ENCODE assay signal across 11 cellular contexts in genomic region chr3:37072892-37073291, GRCh38.
DNase-seq lines count a peak whose midpoint lies in the region; ATAC-seq and TF ChIP-seq lines count a peak whose summit lies in the region.
"Had no signal": no experiment of that assay in that cellular context is flagged by ENCODE, and none has a peak within 500 bp of the region (broad histone marks: within the 10 kb centered on the region; RNA-seq: fewer than 3 reads in every experiment).

No MANE protein-coding gene starts in this region.

- H3K4me3 ChIP-seq in SJSA1: no peak overlapping the region
- H3K4me3 ChIP-seq: skin epidermis had no signal

- peaks cover 25% of the 10 kb centered on the region for H3K4me1 Mint-ChIP-seq in stimulated activated naive CD8-positive, alpha-beta T cell treated with anti-CD3 and anti-CD28 coated beads, Interleukin-15, amount 100 ng/mL, for 72 hours

- no peaks in the 10 kb centered on the region for H3K9me3 Mint-ChIP-seq in stimulated activated naive CD8-positive, alpha-beta T cell treated with anti-CD3 and anti-CD28 coated beads, Interleukin-15, amount 100 ng/mL, for 72 hours

- H3K27ac Mint-ChIP-seq in stimulated activated naive CD8-positive, alpha-beta T cell treated with anti-CD3 and anti-CD28 coated beads, Interleukin-15, amount 100 ng/mL, for 72 hours: no peak overlapping the region

- H3K9me3 ChIP-seq in SJSA1 (replicated peaks): no peaks in the 10 kb centered on the region
- H3K9me3 ChIP-seq: BE2C had no signal

- ATAC-seq in stimulated activated naive CD8-positive, alpha-beta T cell treated with anti-CD3 and anti-CD28 coated beads, Interleukin-15, amount 100 ng/mL, for 72 hours: no peak
- ATAC-seq: Panc1 had no signal

- H3K4me1 ChIP-seq in SJSA1 (replicated peaks): peaks cover 35% of the 10 kb centered on the region
- H3K4me1 ChIP-seq: BE2C had no signal

- H3K27me3 ChIP-seq in SJSA1 (replicated peaks): no peaks in the 10 kb centered on the region
- H3K27me3 ChIP-seq: BE2C had no signal

- peak overlapping the region; percentile 45 for H3K27ac ChIP-seq in SJSA1

- H3K36me3 ChIP-seq in SJSA1: peaks cover 48% of the 10 kb centered on the region
- H3K36me3 ChIP-seq: BE2C had no signal

- no peak for TF ChIP-seq CTCF in GM13976 (IDR thresholded peaks at IDR 0.05; ENCODE audit: borderline replicate concordance, control extremely low read depth, extremely low read depth, insufficient read depth, missing control alignments)

- no peaks in the 10 kb centered on the region for H3K27me3 Mint-ChIP-seq in stimulated activated naive CD8-positive, alpha-beta T cell treated with anti-CD3 and anti-CD28 coated beads, Interleukin-15, amount 100 ng/mL, for 72 hours

- DNase-seq in NCI-H2171 treated with DMSO at 0.1 percent for 48 hours (lab: John Stamatoyannopoulos, UW): peak; percentile 7
- no peak for DNase-seq in NCI-H2171 (lab: John Stamatoyannopoulos, UW)
- peak; percentile 71 to 75 for DNase-seq in SJSA1 (ENCODE audit: low read depth in 1 of 2, low spot score in 2 of 2)
- peak; percentile 79 for DNase-seq in fibroblast of gingiva (ENCODE audit: low read depth)
- no peak for DNase-seq in stimulated activated naive CD8-positive, alpha-beta T cell treated with anti-CD3 and anti-CD28 coated beads, Interleukin-15, amount 100 ng/mL, for 72 hours
- DNase-seq in GM13976 (ENCODE audit: low spot score): no peak
- no peak for DNase-seq in C1 segment of cervical spinal cord (lab: John Stamatoyannopoulos, UW)
- DNase-seq in SW 1271 (lab: John Stamatoyannopoulos, UW): no peak
- DNase-seq: BE2C had no signal

- in situ Hi-C loops in GM13976 (cut with MboI; ENCODE audit: low sequenced_read_pairs, unreplicated experiment): no loop called here

- peak overlapping the region; percentile 2 to 34 for H3K4me3 Mint-ChIP-seq in stimulated activated naive CD8-positive, alpha-beta T cell treated with anti-CD3 and anti-CD28 coated beads, Interleukin-15, amount 100 ng/mL, for 72 hours

Comparison
In these comparisons a context has a peak if more than half of its experiments do, and no peak if none do; other contexts are left out.
1. DNase-seq: peak in NCI-H2171 treated with DMSO at 0.1 percent for 48 hours (single experiment), SJSA1 (2 of 2) and fibroblast of gingiva (single experiment); none in NCI-H2171 (single experiment), stimulated activated naive CD8-positive, alpha-beta T cell treated with anti-CD3 and anti-CD28 coated beads, Interleukin-15, amount 100 ng/mL, for 72 hours (0 of 2), GM13976 (single experiment), C1 segment of cervical spinal cord (0 of 14) and SW 1271 (0 of 2).